Comparison of ENCODE assay signal across 8 cellular contexts in genomic region chr3:128486692-128487537, GRCh38. TPM values are rescaled to one million over a fixed set of nuclear protein-coding genes. Genes with fewer than 3 reads are reported as not detected.
DNase-seq lines count a peak whose midpoint lies in the region; ATAC-seq and TF ChIP-seq lines count a peak whose summit lies in the region.

No MANE protein-coding gene starts in this region.

- POLR2A ChIA-PET in activated CD8-positive, alpha-beta T cell treated with anti-CD3 and anti-CD28 coated beads for 36 hours (lab: Charles Lee) = no interaction called here

- no peaks in the 10 kb centered on the region for H3K36me3 Mint-ChIP-seq in activated CD8-positive, alpha-beta T cell treated with anti-CD3 and anti-CD28 coated beads for 36 hours (ENCODE audit: low read depth)
- no peaks in the 10 kb centered on the region for H3K36me3 Mint-ChIP-seq in glutamatergic neuron (ENCODE audit: unreplicated experiment)

- in situ Hi-C loops in G401 (cut with HindIII; ENCODE audit: low sequenced_read_pairs) = no loop called here

- DNase-seq in GM03348 (ENCODE audit: low spot score) = peak; percentile 74
- no peak for DNase-seq in activated CD8-positive, alpha-beta T cell treated with anti-CD3 and anti-CD28 coated beads for 36 hours
- no peak for DNase-seq in glutamatergic neuron
- no peak for DNase-seq in psoas muscle
- DNase-seq in G401 (ENCODE audit: low spot score) = no peak

- H3K27me3 ChIP-seq in psoas muscle (ENCODE audit: insufficient read depth in 3 of 3, low read length in 2 of 3) = peaks cover 0 to 100% (median 67%) of the 10 kb centered on the region in 3 donors

- peak; percentile 6 for ATAC-seq in activated CD8-positive, alpha-beta T cell treated with anti-CD3 and anti-CD28 coated beads for 36 hours
- peak in 1 of 4 donors; percentile 45 for ATAC-seq in psoas muscle
- ATAC-seq in GM19324 (IDR thresholded peaks at IDR 0.05; ENCODE audit: low FRiP score, unreplicated experiment) = no peak
- ATAC-seq in GM19395 (IDR thresholded peaks at IDR 0.05; ENCODE audit: unreplicated experiment) = no peak

- WGBS in psoas muscle, 3 donors = 1% methylated on average over 67 to 75 of the region's 75 CpGs

- H3K27me3 Mint-ChIP-seq in activated CD8-positive, alpha-beta T cell treated with anti-CD3 and anti-CD28 coated beads for 36 hours = peaks cover 77% of the 10 kb centered on the region
- H3K27me3 Mint-ChIP-seq in glutamatergic neuron (ENCODE audit: unreplicated experiment) = peaks cover 22% of the 10 kb centered on the region

- H3K4me1 Mint-ChIP-seq in activated CD8-positive, alpha-beta T cell treated with anti-CD3 and anti-CD28 coated beads for 36 hours (ENCODE audit: low read depth) = peaks cover 38% of the 10 kb centered on the region
- H3K4me1 Mint-ChIP-seq in glutamatergic neuron (ENCODE audit: low read depth, unreplicated experiment) = peaks cover 25% of the 10 kb centered on the region

- H3K4me3 ChIP-seq in psoas muscle = peak overlapping the region; percentile 73

- peaks cover 49% of the 10 kb centered on the region for H3K4me1 ChIP-seq in psoas muscle

- H3K27ac ChIP-seq in 22Rv1 (peak overlapping the region; percentile 96), psoas muscle (no peak overlapping the region)

- H3K9me3 ChIP-seq in psoas muscle = no peaks in the 10 kb centered on the region

- no peak overlapping the region for H3K27ac Mint-ChIP-seq in activated CD8-positive, alpha-beta T cell treated with anti-CD3 and anti-CD28 coated beads for 36 hours
- H3K27ac Mint-ChIP-seq in glutamatergic neuron (ENCODE audit: unreplicated experiment) = peak overlapping the region; percentile 22

- no peak for TF ChIP-seq CTCF in 22Rv1 (IDR thresholded peaks at IDR 0.05)
- no peak for TF ChIP-seq CTCF in activated CD8-positive, alpha-beta T cell treated with anti-CD3 and anti-CD28 coated beads for 36 hours (IDR thresholded peaks at IDR 0.05)
- TF ChIP-seq CTCF in glutamatergic neuron (IDR thresholded peaks at IDR 0.05; ENCODE audit: partially characterized antibody, unreplicated experiment) = no peak
- no peak for TF ChIP-seq CTCF in psoas muscle (IDR thresholded peaks at IDR 0.05)

- intact Hi-C loops in activated CD8-positive, alpha-beta T cell treated with anti-CD3 and anti-CD28 coated beads for 36 hours (cut with micrococcal nuclease) = no loop called here
- intact Hi-C loops in psoas muscle (cut with DNase I) = no loop called here

- no peaks in the 10 kb centered on the region for H3K36me3 ChIP-seq in psoas muscle (ENCODE audit: insufficient read depth in 1 of 2, low read depth in 1 of 2)

- CTCF ChIA-PET in activated CD8-positive, alpha-beta T cell treated with anti-CD3 and anti-CD28 coated beads for 36 hours (lab: Charles Lee) = no interaction called here

- H3K4me3 Mint-ChIP-seq in activated CD8-positive, alpha-beta T cell treated with anti-CD3 and anti-CD28 coated beads for 36 hours = peak overlapping the region; percentile 69
- H3K4me3 Mint-ChIP-seq in glutamatergic neuron (ENCODE audit: unreplicated experiment) = peak overlapping the region; percentile 87

- no peaks in the 10 kb centered on the region for H3K9me3 Mint-ChIP-seq in activated CD8-positive, alpha-beta T cell treated with anti-CD3 and anti-CD28 coated beads for 36 hours
- peaks cover 14% of the 10 kb centered on the region for H3K9me3 Mint-ChIP-seq in glutamatergic neuron (ENCODE audit: unreplicated experiment)

RNA-seq across cellular contexts. Expression of gene GATA2, which starts 6.1 kb away (rescaled TPM):
- total RNA-seq in activated CD8-positive, alpha-beta T cell treated with anti-CD3 and anti-CD28 coated beads for 36 hours = not detected
- total RNA-seq in glutamatergic neuron (ENCODE audit: unreplicated experiment) = 3.6 TPM
- total RNA-seq in psoas muscle = 1 to 10 TPM; 5.4 to 8.8 (median 7.1) TPM
- 1 to 10 TPM; 4.2 to 7.4 (median 6.5) TPM for polyA plus RNA-seq in psoas muscle
- 81.0 and 85.0 TPM in 2 replicates for total RNA-seq in G401 (2014; rRNA removed; shearing (Covaris generic))

RNA-seq across cellular contexts. Expression of gene DNAJB8, which starts 20.2 kb away (rescaled TPM):
- total RNA-seq in activated CD8-positive, alpha-beta T cell treated with anti-CD3 and anti-CD28 coated beads for 36 hours = not detected
- total RNA-seq in glutamatergic neuron (ENCODE audit: unreplicated experiment) = not detected
- total RNA-seq in psoas muscle = not detected
- polyA plus RNA-seq in psoas muscle = not detected
- not detected in 2 replicates for total RNA-seq in G401 (2014; rRNA removed; shearing (Covaris generic))
